ENCODE assay signal across 1 cellular context in the genomic region with DNA sequence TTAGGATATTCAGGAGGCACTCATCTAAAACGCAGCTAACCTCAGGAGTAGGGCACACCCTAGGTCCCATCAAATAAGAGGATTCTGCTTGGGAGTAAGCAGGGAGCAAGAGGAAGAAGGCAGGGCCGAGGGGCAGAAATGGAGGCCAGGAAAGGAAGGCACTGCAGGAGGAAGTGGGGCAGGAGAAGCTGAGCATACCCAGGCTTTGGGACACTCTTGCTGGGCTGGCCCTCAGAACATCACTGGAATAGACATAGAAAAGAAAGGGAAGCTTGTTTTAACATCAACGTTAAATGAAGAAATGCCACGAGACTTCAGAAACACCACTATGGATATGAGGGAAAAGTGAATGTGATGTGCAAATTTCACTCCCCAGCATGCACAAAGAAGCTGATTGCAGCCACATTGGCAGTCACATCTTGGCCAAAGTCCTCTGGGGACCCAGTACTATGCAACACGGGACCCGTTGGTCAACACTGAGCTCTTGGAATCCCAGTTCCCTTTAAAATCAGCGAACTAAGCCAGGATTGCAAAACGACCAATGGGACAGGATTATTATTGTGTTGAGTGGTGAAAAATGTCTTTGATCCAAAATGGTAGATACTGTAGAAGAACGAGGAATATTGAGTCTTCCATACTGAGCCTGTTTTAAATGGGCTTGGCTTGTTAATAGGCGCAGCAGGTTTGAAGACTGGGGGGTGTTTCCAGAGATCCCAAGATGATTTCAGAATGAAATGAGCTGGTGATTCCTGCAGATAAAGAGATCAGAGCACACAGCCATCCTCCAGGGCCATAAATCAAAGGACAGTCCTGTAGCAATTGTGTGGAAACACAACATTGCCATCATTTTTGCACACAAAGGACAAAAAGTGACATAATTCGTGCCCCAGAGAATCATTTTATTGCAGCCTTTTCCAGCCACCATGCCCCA.
A peak's percentile ranks its signal among the peaks of the same experiment; 100 is the strongest.
TF ChIP-seq lines count a peak whose summit lies in the region.

No MANE protein-coding gene starts in this region.

TF ChIP-seq in HepG2, 621 proteins besides CTCF, POLR2A, EP300 and RAD21 (continued from another document and continues in another):
- TF ChIP-seq TERF1 (CRISPR knock-in tag; IDR thresholded peaks at IDR 0.05), result no peak
- no peak for TF ChIP-seq ZNF83 (CRISPR knock-in tag; IDR thresholded peaks at IDR 0.05; ENCODE audit: borderline replicate concordance)
- TF ChIP-seq NR2F1 (CRISPR knock-in tag; IDR thresholded peaks at IDR 0.05), result peak in 1 of 2 experiments; percentile 32; a peak in 1 of 4 replicates
- TF ChIP-seq JARID2 (CRISPR knock-in tag; IDR thresholded peaks at IDR 0.05; ENCODE audit: insufficient replicate concordance), result no peak
- no peak for TF ChIP-seq ZNF850 (CRISPR knock-in tag; conservative IDR thresholded peaks at IDR 0.05)
- peak; percentile 56; the same call in 1 of the 2 replicates for TF ChIP-seq ZNF232 (CRISPR knock-in tag; IDR thresholded peaks at IDR 0.05; ENCODE audit: borderline replicate concordance)
- TF ChIP-seq TBX3 (IDR thresholded peaks at IDR 0.05; ENCODE audit: borderline replicate concordance), result no peak
- no peak for TF ChIP-seq ZNF891 (CRISPR knock-in tag; IDR thresholded peaks at IDR 0.05)
- no peak for TF ChIP-seq HES4 (CRISPR knock-in tag; IDR thresholded peaks at IDR 0.05; ENCODE audit: borderline replicate concordance)
- TF ChIP-seq ZNF678 (CRISPR knock-in tag; IDR thresholded peaks at IDR 0.05), result no peak
- TF ChIP-seq ZNF775 (CRISPR knock-in tag; IDR thresholded peaks at IDR 0.05; ENCODE audit: borderline replicate concordance), result no peak; the same call in 1 of the 2 replicates
- TF ChIP-seq SRSF4 (IDR thresholded peaks at IDR 0.05; ENCODE audit: low read depth, low read length, poor library complexity, severe bottlenecking), result no peak
- no peak for TF ChIP-seq ZBTB37 (CRISPR knock-in tag; IDR thresholded peaks at IDR 0.05)
- no peak for TF ChIP-seq FOXA1 (IDR thresholded peaks at IDR 0.05)
- peak; percentile 87 for TF ChIP-seq FOXA1 (CRISPR knock-in tag; IDR thresholded peaks at IDR 0.05)
- TF ChIP-seq ZC3H13 (CRISPR knock-in tag; IDR thresholded peaks at IDR 0.05), result peak; percentile 26; the same call in 1 of the 2 replicates
- TF ChIP-seq PRDM10 (CRISPR knock-in tag; IDR thresholded peaks at IDR 0.05; ENCODE audit: low read depth), result 0 out of 2 replicates have a peak, but pooled peaks have one; percentile 18
- TF ChIP-seq ZNF382 (CRISPR knock-in tag; IDR thresholded peaks at IDR 0.05; ENCODE audit: borderline replicate concordance), result no peak
- TF ChIP-seq ZNF460 (CRISPR knock-in tag; IDR thresholded peaks at IDR 0.05; ENCODE audit: borderline replicate concordance), result no peak
- no peak for TF ChIP-seq SMAD9 (CRISPR knock-in tag; IDR thresholded peaks at IDR 0.05)
- TF ChIP-seq THAP9 (CRISPR knock-in tag; IDR thresholded peaks at IDR 0.05; ENCODE audit: borderline replicate concordance), result 0 out of 2 replicates have a peak, but pooled peaks have one; percentile 16
- peak; percentile 71 for TF ChIP-seq RARA (CRISPR knock-in tag; IDR thresholded peaks at IDR 0.05)
- TF ChIP-seq KMT2A (CRISPR knock-in tag; IDR thresholded peaks at IDR 0.05), result no peak; the same call in 1 of the 2 replicates
- TF ChIP-seq, protein P1, sequence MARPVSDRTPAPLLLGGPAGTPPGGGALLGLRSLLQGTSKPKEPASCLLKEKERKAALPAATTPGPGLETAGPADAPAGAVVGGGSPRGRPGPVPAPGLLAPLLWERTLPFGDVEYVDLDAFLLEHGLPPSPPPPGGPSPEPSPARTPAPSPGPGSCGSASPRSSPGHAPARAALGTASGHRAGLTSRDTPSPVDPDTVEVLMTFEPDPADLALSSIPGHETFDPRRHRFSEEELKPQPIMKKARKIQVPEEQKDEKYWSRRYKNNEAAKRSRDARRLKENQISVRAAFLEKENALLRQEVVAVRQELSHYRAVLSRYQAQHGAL (CRISPR knock-in tag; IDR thresholded peaks at IDR 0.05; ENCODE audit: not compliant biosample characterization), result no peak
- TF ChIP-seq, protein P2, sequence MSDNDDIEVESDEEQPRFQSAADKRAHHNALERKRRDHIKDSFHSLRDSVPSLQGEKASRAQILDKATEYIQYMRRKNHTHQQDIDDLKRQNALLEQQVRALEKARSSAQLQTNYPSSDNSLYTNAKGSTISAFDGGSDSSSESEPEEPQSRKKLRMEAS (IDR thresholded peaks at IDR 0.05), result no peak
- peak; percentile 39; the same call in 1 of the 2 replicates for TF ChIP-seq DPF2 (CRISPR knock-in tag; IDR thresholded peaks at IDR 0.05; ENCODE audit: borderline replicate concordance, low read depth)
- TF ChIP-seq, protein P3, sequence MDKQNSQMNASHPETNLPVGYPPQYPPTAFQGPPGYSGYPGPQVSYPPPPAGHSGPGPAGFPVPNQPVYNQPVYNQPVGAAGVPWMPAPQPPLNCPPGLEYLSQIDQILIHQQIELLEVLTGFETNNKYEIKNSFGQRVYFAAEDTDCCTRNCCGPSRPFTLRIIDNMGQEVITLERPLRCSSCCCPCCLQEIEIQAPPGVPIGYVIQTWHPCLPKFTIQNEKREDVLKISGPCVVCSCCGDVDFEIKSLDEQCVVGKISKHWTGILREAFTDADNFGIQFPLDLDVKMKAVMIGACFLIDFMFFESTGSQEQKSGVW (CRISPR knock-in tag; IDR thresholded peaks at IDR 0.05; ENCODE audit: borderline replicate concordance), result no peak
- TF ChIP-seq MXD4 (CRISPR knock-in tag; IDR thresholded peaks at IDR 0.05), result no peak
- TF ChIP-seq RBM39 (IDR thresholded peaks at IDR 0.05; ENCODE audit: low read depth, low read length, poor library complexity, severe bottlenecking), result no peak
- TF ChIP-seq ZFY (CRISPR knock-in tag; IDR thresholded peaks at IDR 0.05), result no peak
- TF ChIP-seq PCBP2 (optimal IDR thresholded peaks at IDR 0.05; ENCODE audit: low read depth, low read length, poor library complexity, severe bottlenecking), result no peak
- no peak for TF ChIP-seq E2F5 (CRISPR knock-in tag; conservative IDR thresholded peaks at IDR 0.05)
- no peak for TF ChIP-seq AKNA (CRISPR knock-in tag; IDR thresholded peaks at IDR 0.05; ENCODE audit: borderline replicate concordance)
- TF ChIP-seq ATAD3A (CRISPR knock-in tag; IDR thresholded peaks at IDR 0.05), result no peak
- TF ChIP-seq ZNF883 (CRISPR knock-in tag; IDR thresholded peaks at IDR 0.05; ENCODE audit: not compliant biosample characterization), result no peak
